In genomic region chr12:15256760-15257159, GRCh38 we compare ENCODE assay signal across 13 cellular contexts. TPM values are rescaled to one million over a fixed set of nuclear protein-coding genes. Genes with fewer than 3 reads are reported as not detected.
DNase-seq lines count a peak whose midpoint lies in the region; ATAC-seq and TF ChIP-seq lines count a peak whose summit lies in the region.
"Had no signal": no experiment of that assay in that cellular context is flagged by ENCODE, and none has a peak within 500 bp of the region (broad histone marks: within the 10 kb centered on the region; RNA-seq: fewer than 3 reads in every experiment).

No MANE protein-coding gene starts in this region.

- H3K4me3 ChIP-seq in mammary epithelial cell (replicated peaks in 1 of 3; ENCODE audit: insufficient read depth in 1 of 3, low read depth in 2 of 3, low read length in 3 of 3), result no peak overlapping the region
- H3K4me3 ChIP-seq in epithelial cell of esophagus (ENCODE audit: low read length), result no peak overlapping the region
- no peak overlapping the region for H3K4me3 ChIP-seq in lower lobe of right lung
- no peak overlapping the region for H3K4me3 ChIP-seq in neural progenitor cell
- H3K4me3 ChIP-seq: testis had no signal

- H3K27ac Mint-ChIP-seq in MCF 10A (ENCODE audit: low read depth, unreplicated experiment), result peak overlapping the region; percentile 89
- H3K27ac Mint-ChIP-seq in neural progenitor cell, result no peak overlapping the region
- H3K27ac Mint-ChIP-seq: nephron had no signal

- H2AFZ ChIP-seq in mammary epithelial cell (ENCODE audit: low read depth, low read length) (no peak overlapping the region), neural progenitor cell (replicated peaks) (no peak overlapping the region)

- H3K27me3 Mint-ChIP-seq in MCF 10A (ENCODE audit: insufficient read depth, unreplicated experiment) (no peaks in the 10 kb centered on the region), neural progenitor cell (ENCODE audit: insufficient read depth, low read depth) (no peaks in the 10 kb centered on the region)

- H3K4me1 Mint-ChIP-seq in MCF 10A (ENCODE audit: insufficient read depth, unreplicated experiment) (peaks cover 34% of the 10 kb centered on the region), neural progenitor cell (peaks cover 28% of the 10 kb centered on the region)
- H3K4me1 Mint-ChIP-seq: nephron had no signal

- peaks cover 7% of the 10 kb centered on the region for H3F3A ChIP-seq in neural progenitor cell (ENCODE audit: low read depth)

- no peak for TF ChIP-seq CTCF in MCF 10A (IDR thresholded peaks at IDR 0.05; ENCODE audit: unreplicated experiment)
- TF ChIP-seq CTCF in mammary epithelial cell (conservative IDR thresholded peaks at IDR 0.05 in 1 of 2, IDR thresholded peaks at IDR 0.05 in 1 of 2; ENCODE audit: extremely low read depth in 1 of 2, insufficient read depth in 1 of 2, low read depth in 1 of 2, low read length in 2 of 2), result no peak
- no peak for TF ChIP-seq CTCF in epithelial cell of esophagus (IDR thresholded peaks at IDR 0.05; ENCODE audit: insufficient read depth, low read depth, low read length, missing control alignments)
- no peak for TF ChIP-seq CTCF in lower lobe of right lung (IDR thresholded peaks at IDR 0.05)
- TF ChIP-seq CTCF in neural progenitor cell (IDR thresholded peaks at IDR 0.05), result no peak

- 60% methylated on average over 4 of the region's 4 CpGs for WGBS in mammary epithelial cell (ENCODE audit: low coverage, missing lambda C conversion rate)

- H3K27ac ChIP-seq in mammary epithelial cell (ENCODE audit: insufficient read depth, low read depth, low read length) (no peak overlapping the region), lower lobe of right lung (no peak overlapping the region), neural progenitor cell (no peak overlapping the region)
- H3K27ac ChIP-seq: testis had no signal

- H3K36me3 ChIP-seq in mammary epithelial cell (ENCODE audit: insufficient read depth, low read length), result no peaks in the 10 kb centered on the region
- H3K36me3 ChIP-seq in lower lobe of right lung, result no peaks in the 10 kb centered on the region
- H3K36me3 ChIP-seq in neural progenitor cell, result no peaks in the 10 kb centered on the region

- intact Hi-C loops in MCF 10A (cut with micrococcal nuclease) (loop anchor here (2.0 kb wide), 1 partner anchor 26 kb away; no protein-coding TSS in a partner anchor), mammary epithelial cell (cut with micrococcal nuclease) (no loop called here), lower lobe of right lung (cut with DNase I) (no loop called here)

- H3K27me3 ChIP-seq in mammary epithelial cell (ENCODE audit: insufficient read depth, low read length) (peaks cover 4% of the 10 kb centered on the region), lower lobe of right lung (ENCODE audit: low read depth) (no peaks in the 10 kb centered on the region), neural progenitor cell (peaks cover 5% of the 10 kb centered on the region)
- H3K27me3 ChIP-seq: testis had no signal

- ATAC-seq in lower lobe of right lung, result peak; percentile 60

- H3K9me3 Mint-ChIP-seq in MCF 10A (ENCODE audit: unreplicated experiment) (peaks cover 11% of the 10 kb centered on the region), neural progenitor cell (peaks cover 3% of the 10 kb centered on the region)
- H3K9me3 Mint-ChIP-seq: nephron had no signal

- H3K9me3 ChIP-seq in mammary epithelial cell (replicated peaks; ENCODE audit: insufficient read depth, low read length), result no peaks in the 10 kb centered on the region
- H3K9me3 ChIP-seq in lower lobe of right lung, result no peaks in the 10 kb centered on the region
- H3K9me3 ChIP-seq in neural progenitor cell (ENCODE audit: low read depth), result no peaks in the 10 kb centered on the region
- H3K9me3 ChIP-seq: testis had no signal

- dilution Hi-C loops in mammary epithelial cell (cut with HindIII; ENCODE audit: low sequenced_read_pairs), result no loop called here

- H3K9ac ChIP-seq in mammary epithelial cell (ENCODE audit: insufficient read depth, low read length) (no peak overlapping the region), neural progenitor cell (no peak overlapping the region)

- no peaks in the 10 kb centered on the region for H3K4me1 ChIP-seq in mammary epithelial cell (ENCODE audit: insufficient read depth, low read length)
- peaks cover 7% of the 10 kb centered on the region for H3K4me1 ChIP-seq in lower lobe of right lung
- peaks cover 17% of the 10 kb centered on the region for H3K4me1 ChIP-seq in neural progenitor cell
- H3K4me1 ChIP-seq: testis had no signal

- H3K36me3 Mint-ChIP-seq in MCF 10A (ENCODE audit: insufficient read depth, unreplicated experiment) (no peaks in the 10 kb centered on the region), neural progenitor cell (no peaks in the 10 kb centered on the region)

- peak; percentile 94 for DNase-seq in MCF 10A (ENCODE audit: unreplicated experiment)
- no peak for DNase-seq in mammary epithelial cell
- DNase-seq in epithelial cell of esophagus (ENCODE audit: low read depth), result peak; percentile 43
- DNase-seq in lower lobe of right lung, result no peak
- no peak for DNase-seq in HuH-7 (ENCODE audit: low spot score)
- DNase-seq in neural progenitor cell (ENCODE audit: low spot score), result no peak
- DNase-seq in cerebellar nuclear complex (lab: John Stamatoyannopoulos, UW), result no peak
- no peak for DNase-seq in NCI-H187 treated with DMSO at 0.1 percent for 48 hours (lab: John Stamatoyannopoulos, UW)
- DNase-seq: activated naive CD4-positive, alpha-beta T cell; NCI-H1694; small intestine; testis had no signal

- no TSS peak for BruUV-seq in MCF 10A (replicated peaks; lab: Mats Ljungman, UMichigan)
- no TSS peak for BruUV-seq in mammary epithelial cell (replicated peaks; lab: Mats Ljungman, UMichigan)

- H3K79me2 ChIP-seq in mammary epithelial cell (ENCODE audit: insufficient read depth, low read length) (no peaks in the 10 kb centered on the region), neural progenitor cell (ENCODE audit: low read depth) (no peaks in the 10 kb centered on the region)

- in situ Hi-C loops in mammary epithelial cell (cut with MboI; ENCODE audit: low sequenced_read_pairs in 2 of 2), result loop anchor here in 1 of 2 donors (25.0 kb wide), 1 partner anchor 606 kb away; no protein-coding TSS in a partner anchor

- CTCF ChIA-PET in MCF 10A (lab: Yijun Ruan, JAX) (interaction anchor here (0.7 to 3.2 kb wide), 2 partner anchors 15 to 28 kb away, joined by 3 to 17 read pairs; no protein-coding TSS in a partner anchor), mammary epithelial cell (lab: Charles Lee; ENCODE audit: low non-redundant PET) (no interaction called here)

- H3K4me3 Mint-ChIP-seq in MCF 10A (ENCODE audit: unreplicated experiment), result no peak overlapping the region
- no peak overlapping the region for H3K4me3 Mint-ChIP-seq in neural progenitor cell
- H3K4me3 Mint-ChIP-seq: nephron had no signal

- no peaks in the 10 kb centered on the region for H4K20me1 ChIP-seq in mammary epithelial cell (ENCODE audit: insufficient read depth, low read length)
- H4K20me1 ChIP-seq in neural progenitor cell (ENCODE audit: low read depth), result no peaks in the 10 kb centered on the region

- POLR2A ChIA-PET in MCF 10A (lab: Yijun Ruan, JAX), result interaction anchor here (1.1 kb wide), 1 partner anchor 18 kb away, joined by 3 read pairs; no protein-coding TSS in a partner anchor

- H3K4me2 ChIP-seq in mammary epithelial cell (ENCODE audit: insufficient read depth, low read depth, low read length), result no peak overlapping the region
- H3K4me2 ChIP-seq in neural progenitor cell, result no peak overlapping the region

RNA-seq across cellular contexts. Expression of gene RERG, which starts 35.5 kb away (rescaled TPM):
- total RNA-seq in MCF 10A (2022), result 7.6 and 16.5 TPM in 2 replicates
- under 1 TPM in 1 of 2 donors, not detected in 1; 0.17 TPM for total RNA-seq in mammary epithelial cell
- not detected for polyA plus RNA-seq in mammary epithelial cell
- polyA minus RNA-seq in mammary epithelial cell, result not detected
- 9.0 TPM for total RNA-seq in lower lobe of right lung
- total RNA-seq in neural progenitor cell (ENCODE audit: low replicate concordance), result 0.06 TPM in 1 of 2 replicates, not detected in the other

Comparison
In these comparisons a context has a peak if more than half of its experiments do, and no peak if none do; other contexts are left out.
1. DNase-seq: peak in MCF 10A (single experiment) and epithelial cell of esophagus (single experiment); none in mammary epithelial cell (single experiment), lower lobe of right lung (single experiment), HuH-7 (single experiment), neural progenitor cell (single experiment), cerebellar nuclear complex (0 of 2) and NCI-H187 treated with DMSO at 0.1 percent for 48 hours (single experiment).